Comparison of ENCODE assay signal across 1 cellular context in genomic region chr15:43285609-43286037, GRCh38.
TF ChIP-seq lines count a peak whose summit lies in the region.

No MANE protein-coding gene starts in this region.

TF ChIP-seq in HEK293, 187 proteins besides CTCF, POLR2A, EP300 and RAD21 (continued from another document):
- TF ChIP-seq, protein P1, sequence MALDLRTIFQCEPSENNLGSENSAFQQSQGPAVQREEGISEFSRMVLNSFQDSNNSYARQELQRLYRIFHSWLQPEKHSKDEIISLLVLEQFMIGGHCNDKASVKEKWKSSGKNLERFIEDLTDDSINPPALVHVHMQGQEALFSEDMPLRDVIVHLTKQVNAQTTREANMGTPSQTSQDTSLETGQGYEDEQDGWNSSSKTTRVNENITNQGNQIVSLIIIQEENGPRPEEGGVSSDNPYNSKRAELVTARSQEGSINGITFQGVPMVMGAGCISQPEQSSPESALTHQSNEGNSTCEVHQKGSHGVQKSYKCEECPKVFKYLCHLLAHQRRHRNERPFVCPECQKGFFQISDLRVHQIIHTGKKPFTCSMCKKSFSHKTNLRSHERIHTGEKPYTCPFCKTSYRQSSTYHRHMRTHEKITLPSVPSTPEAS (tag by site-specific recombination; IDR thresholded peaks at IDR 0.05), result peak; percentile 53; the same call in 1 of the 2 replicates
- TF ChIP-seq GFI1B (tag by site-specific recombination; IDR thresholded peaks at IDR 0.05), result peak; percentile 91
- TF ChIP-seq KLF8 (tag by site-specific recombination; IDR thresholded peaks at IDR 0.05), result no peak
- no peak for TF ChIP-seq ZFP3 (tag by site-specific recombination; IDR thresholded peaks at IDR 0.05; ENCODE audit: low read depth)
- TF ChIP-seq ZNF654 (tag by site-specific recombination; IDR thresholded peaks at IDR 0.05; ENCODE audit: low read depth), result peak; percentile 97
